In genomic region chr1:34167091-34167788, GRCh38 we compare ENCODE assay signal across 22 cellular contexts. TPM values are rescaled to one million over a fixed set of nuclear protein-coding genes. Genes with fewer than 3 reads are reported as not detected.
A peak's percentile ranks its signal among the peaks of the same experiment; 100 is the strongest.
DNase-seq lines count a peak whose midpoint lies in the region; ATAC-seq and TF ChIP-seq lines count a peak whose summit lies in the region.
"Had no signal": no experiment of that assay in that cellular context is flagged by ENCODE, and none has a peak within 500 bp of the region (broad histone marks: within the 10 kb centered on the region; RNA-seq: fewer than 3 reads in every experiment).

No MANE protein-coding gene starts in this region.

- H3K9me3 ChIP-seq in HUES64 (ENCODE audit: insufficient read depth, low read depth, low read length) (no peaks in the 10 kb centered on the region), MG63 (no peaks in the 10 kb centered on the region)
- H3K9me3 ChIP-seq: left ventricle myocardium inferior, SK-N-SH, tibial artery had no signal

- H3K4me3 ChIP-seq in HUES64 (ENCODE audit: low read length) = peak overlapping the region; percentile 60
- H3K4me3 ChIP-seq in dorsolateral prefrontal cortex = peak overlapping the region in 50 of 59 donors; percentile 4 to 81 (median 69)
- H3K4me3 ChIP-seq in MG63 = no peak overlapping the region

- TF ChIP-seq CTCF in dorsolateral prefrontal cortex (IDR thresholded peaks at IDR 0.05 in 54 of 56, conservative IDR thresholded peaks at IDR 0.05 in 2 of 56; ENCODE audit: low read depth in 1 of 56, partially characterized antibody in 56 of 56) = peak in 1 of 56 donors; percentile 4

- peak overlapping the region; percentile 75 for H3K9ac ChIP-seq in HUES64 (ENCODE audit: low read depth, low read length)
- H3K9ac ChIP-seq: GM23248, SK-N-SH had no signal

- H3K36me3 ChIP-seq in HUES64 (ENCODE audit: insufficient read depth, low read length) = no peaks in the 10 kb centered on the region
- no peaks in the 10 kb centered on the region for H3K36me3 ChIP-seq in MG63
- H3K36me3 ChIP-seq: left ventricle myocardium inferior, tibial artery had no signal

- WGBS in HUES64 = 19% methylated on average over 16 of the region's 17 CpGs

- intact Hi-C loops in dorsolateral prefrontal cortex (cut with DNase I) = loop anchor here (10.0 kb wide), 3 partner anchors 102 to 578 kb away; no protein-coding TSS in a partner anchor

- peak overlapping the region; percentile 92; the same call in 1 of the 2 replicates for H3K27ac ChIP-seq in HUES64 (ENCODE audit: low read depth, low read length)
- H3K27ac ChIP-seq in dorsolateral prefrontal cortex = peak overlapping the region in 58 of 59 donors; percentile 57 to 97 (median 88)
- H3K27ac ChIP-seq: GM23248, left ventricle myocardium inferior, tibial artery had no signal

- ATAC-seq in HG02970 (IDR thresholded peaks at IDR 0.05; ENCODE audit: low FRiP score, unreplicated experiment) (no peak), GM19395 (IDR thresholded peaks at IDR 0.05; ENCODE audit: unreplicated experiment) (no peak)
- ATAC-seq: Panc1 had no signal

- peaks cover 22% of the 10 kb centered on the region for H3K4me1 ChIP-seq in HUES64 (ENCODE audit: insufficient read depth, low read length)

- H3K27me3 ChIP-seq in HUES64 (ENCODE audit: insufficient read depth, low read length) = peaks cover 45% of the 10 kb centered on the region; the same call in 1 of the 2 replicates
- H3K27me3 ChIP-seq in dorsolateral prefrontal cortex = peaks cover 0 to 3% (median 0%) of the 10 kb centered on the region in 45 donors
- peaks cover 18% of the 10 kb centered on the region for H3K27me3 ChIP-seq in MG63

- DNase-seq in dorsolateral prefrontal cortex (peak in 5 of 10 donors; percentile 33 to 61 (median 49)), left kidney (ENCODE audit: low read depth, low spot score) (peak; percentile 35), glomerular visceral epithelial cell (ENCODE audit: extremely low spot score) (no peak), MG63 (no peak)
- DNase-seq: activated CD4-positive, alpha-beta T cell treated with anti-CD3 and anti-CD28 coated beads for 1 hour; activated naive CD8-positive, alpha-beta T cell treated with anti-CD3 and anti-CD28 coated beads, Interleukin-2, amount 10 ng/mL, durations not matched to agents 7 days and 5 days; AML-193; COR-L47; dermis blood vessel endothelial cell; IMR-90; left ventricle myocardium inferior; NCI-H146; NCI-H2171 treated with DMSO at 0.1 percent for 48 hours; NCI-H82; tibial artery had no signal

RNA-seq across cellular contexts. Expression of gene CSMD2, which starts 2.2 kb away (rescaled TPM):
- 4.7 TPM for polyA plus RNA-seq in HUES64 (2013, experiment 1 of 2)
- polyA plus RNA-seq in HUES64 (2013, experiment 2 of 2) = 3.2 TPM
- 10 to 100 TPM; 13.2 to 37.8 (median 23.1) TPM for total RNA-seq in dorsolateral prefrontal cortex
- not detected in 2 replicates for total RNA-seq in MG63 (2014; rRNA removed; shearing (Covaris generic); ENCODE audit: low replicate concordance)
- total RNA-seq: activated naive CD8-positive, alpha-beta T cell treated with anti-CD3 and anti-CD28 coated beads, Interleukin-2, amount 10 ng/mL, durations not matched to agents 7 days and 5 days had no signal
- polyA plus RNA-seq: SK-N-SH had no signal

RNA-seq across cellular contexts. Expression of gene C1orf94, which starts 9.5 kb away (rescaled TPM):
- 5.5 TPM for polyA plus RNA-seq in HUES64 (2013, experiment 1 of 2)
- 5.1 TPM for polyA plus RNA-seq in HUES64 (2013, experiment 2 of 2)
- 1 to 10 TPM in 9 of 120 experiments, under 1 TPM in 81, not detected in 30; 0.19 to 1.8 (median 0.47) TPM for total RNA-seq in dorsolateral prefrontal cortex
- not detected in 2 replicates for total RNA-seq in MG63 (2014; rRNA removed; shearing (Covaris generic); ENCODE audit: low replicate concordance)
- total RNA-seq: activated naive CD8-positive, alpha-beta T cell treated with anti-CD3 and anti-CD28 coated beads, Interleukin-2, amount 10 ng/mL, durations not matched to agents 7 days and 5 days; dermis blood vessel endothelial cell; epithelial cell of proximal tubule; GM23248; IMR-90; left ventricle myocardium inferior had no signal
- polyA plus RNA-seq: GM23248, IMR-90, SK-N-SH had no signal

Comparison
In these comparisons a context has a peak if more than half of its experiments do, and no peak if none do; other contexts are left out.
1. RNA of gene CSMD2, which starts 2.2 kb away (total RNA-seq): 13.2 to 37.8 TPM in dorsolateral prefrontal cortex; not detected in MG63; every median in the first group is over 10 times any median in the second.